Comparison of ENCODE assay signal across 9 cellular contexts in the genomic region with DNA sequence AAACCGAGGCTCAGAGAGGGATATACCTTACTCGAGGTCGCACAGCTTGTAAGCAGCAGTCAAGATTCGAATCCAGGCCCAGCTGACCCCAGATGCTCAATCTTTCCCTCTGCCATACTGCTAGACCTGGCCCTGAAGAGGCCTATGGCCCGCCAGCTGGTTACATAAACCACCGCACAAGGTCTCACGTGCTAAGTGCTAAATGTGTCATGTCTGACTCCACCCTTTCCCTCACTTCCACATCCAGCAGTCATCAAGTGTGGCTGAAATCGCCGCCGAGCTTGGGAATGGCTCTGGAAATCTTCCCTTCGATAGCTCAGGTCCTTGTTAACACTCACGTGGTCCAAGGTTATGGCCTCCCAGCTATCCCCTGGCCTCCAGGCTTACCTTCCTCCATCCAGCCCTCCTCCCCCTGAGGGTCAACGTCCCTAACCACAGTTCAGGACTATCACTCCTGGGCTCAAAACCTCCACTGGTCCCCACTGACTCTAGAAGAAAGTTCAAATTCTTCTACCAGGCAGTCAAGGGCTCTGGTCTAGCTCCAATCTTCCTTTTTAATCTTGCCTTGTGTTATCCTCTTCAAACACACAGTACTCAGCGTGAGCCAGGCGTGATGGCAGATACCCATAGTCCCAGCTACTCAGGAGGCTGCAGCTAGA. TPM values are rescaled to one million over a fixed set of nuclear protein-coding genes. Genes with fewer than 3 reads are reported as not detected.
DNase-seq lines count a peak whose midpoint lies in the region; ATAC-seq and TF ChIP-seq lines count a peak whose summit lies in the region.
"Had no signal": no experiment of that assay in that cellular context is flagged by ENCODE, and none has a peak within 500 bp of the region (broad histone marks: within the 10 kb centered on the region; RNA-seq: fewer than 3 reads in every experiment).

No MANE protein-coding gene starts in this region.

- H3F3A ChIP-seq in neural progenitor cell (ENCODE audit: low read depth): peaks cover 24% of the 10 kb centered on the region

- intact Hi-C loops in esophagus squamous epithelium (cut with DNase I): loop anchor here (5.0 kb wide), 1 partner anchor 34 kb away; no protein-coding TSS in a partner anchor

- ATAC-seq in HG03571 (IDR thresholded peaks at IDR 0.05; ENCODE audit: unreplicated experiment): no peak

- H3K9ac ChIP-seq in BLaER1 treated with 17β-estradiol and CSF1 and Interleukin-3, amounts not matched to agents 10 nM and 100 nM: peak overlapping the region in 5 of 11 experiments; percentile 3 to 99 (median 25); a peak in 2 of 22 replicates
- H3K9ac ChIP-seq in neural progenitor cell: no peak overlapping the region

- TF ChIP-seq CTCF in esophagus squamous epithelium (IDR thresholded peaks at IDR 0.05) (no peak), neural progenitor cell (IDR thresholded peaks at IDR 0.05) (no peak)

- H3K36me3 Mint-ChIP-seq in neural progenitor cell: peaks cover 7% of the 10 kb centered on the region

- H3K9me3 Mint-ChIP-seq in neural progenitor cell: no peaks in the 10 kb centered on the region

- H2AFZ ChIP-seq in neural progenitor cell (replicated peaks): no peak overlapping the region

- H3K27me3 Mint-ChIP-seq in neural progenitor cell (ENCODE audit: insufficient read depth, low read depth): peaks cover 10% of the 10 kb centered on the region

- DNase-seq in RPMI7951 (ENCODE audit: low read depth) (peak; percentile 64), esophagus squamous epithelium (lab: John Stamatoyannopoulos, UW) (no peak), neural progenitor cell (ENCODE audit: low spot score) (no peak), DMS153 (lab: John Stamatoyannopoulos, UW) (no peak), ureter (ENCODE audit: low spot score) (no peak), SJCRH30 (no peak)
- DNase-seq: activated CD8-positive, alpha-beta memory T cell treated with anti-CD3 and anti-CD28 coated beads, Interleukin-2, amount 50 U/mL, for 4 hours had no signal

- no peak for TF ChIP-seq POLR2A in esophagus squamous epithelium (IDR thresholded peaks at IDR 0.05)

- WGBS in esophagus squamous epithelium, 2 donors: 21 to 40% methylated on average over 12 to 14 of the region's 15 CpGs

- H3K79me2 ChIP-seq in neural progenitor cell (ENCODE audit: low read depth): peaks cover 78% of the 10 kb centered on the region

- peak overlapping the region; percentile 73 for H3K27ac Mint-ChIP-seq in neural progenitor cell

- H3K27me3 ChIP-seq in BLaER1 treated with 17β-estradiol and CSF1 and Interleukin-3, amounts not matched to agents 10 nM and 100 nM: no peaks in the 10 kb centered on the region
- H3K27me3 ChIP-seq in esophagus squamous epithelium (no peaks in the 10 kb centered on the region), neural progenitor cell (no peaks in the 10 kb centered on the region), SJCRH30 (no peaks in the 10 kb centered on the region)

- H3K4me3 Mint-ChIP-seq in neural progenitor cell: peak overlapping the region; percentile 11

- H3K27ac ChIP-seq in BLaER1 treated with 17β-estradiol and CSF1 and Interleukin-3, amounts not matched to agents 10 nM and 100 nM: peak overlapping the region in 6 of 11 experiments; percentile 10 to 32 (median 17); a peak in 8 of 22 replicates
- H3K27ac ChIP-seq in esophagus squamous epithelium (peak overlapping the region; percentile 98 to 100 (median 99)), neural progenitor cell (no peak overlapping the region), SJCRH30 (no peak overlapping the region)

- H3K4me3 ChIP-seq in BLaER1 treated with 17β-estradiol and CSF1 and Interleukin-3, amounts not matched to agents 10 nM and 100 nM: no peak overlapping the region
- H3K4me3 ChIP-seq in esophagus squamous epithelium (peak overlapping the region in 2 of 4 donors; percentile 13 to 92), neural progenitor cell (no peak overlapping the region), SJCRH30 (no peak overlapping the region)

- H3K4me1 Mint-ChIP-seq in neural progenitor cell: peaks cover 35% of the 10 kb centered on the region

- peaks cover 56 to 72% (median 66%) of the 10 kb centered on the region in 10 experiments for H3K4me1 ChIP-seq in BLaER1 treated with 17β-estradiol and CSF1 and Interleukin-3, amounts not matched to agents 10 nM and 100 nM
- peaks cover 50 to 94% (median 56%) of the 10 kb centered on the region in 3 donors for H3K4me1 ChIP-seq in esophagus squamous epithelium
- H3K4me1 ChIP-seq in neural progenitor cell: peaks cover 10% of the 10 kb centered on the region
- H3K4me1 ChIP-seq in SJCRH30: no peaks in the 10 kb centered on the region; the same call in 1 of the 2 replicates

- H3K9me3 ChIP-seq in BLaER1 treated with 17β-estradiol and CSF1 and Interleukin-3, amounts not matched to agents 10 nM and 100 nM (replicated peaks in 1 of 11): no peaks in the 10 kb centered on the region
- no peaks in the 10 kb centered on the region for H3K9me3 ChIP-seq in esophagus squamous epithelium
- H3K9me3 ChIP-seq in neural progenitor cell (ENCODE audit: low read depth): no peaks in the 10 kb centered on the region
- no peaks in the 10 kb centered on the region for H3K9me3 ChIP-seq in SJCRH30 (replicated peaks)

- H4K20me1 ChIP-seq in BLaER1 treated with 17β-estradiol and CSF1 and Interleukin-3, amounts not matched to agents 10 nM and 100 nM: peaks cover 31 to 76% (median 59%) of the 10 kb centered on the region in 11 experiments; a peak in 20 of 22 replicates
- H4K20me1 ChIP-seq in neural progenitor cell (ENCODE audit: low read depth): peaks cover 29% of the 10 kb centered on the region

- H3K4me2 ChIP-seq in BLaER1 treated with 17β-estradiol and CSF1 and Interleukin-3, amounts not matched to agents 10 nM and 100 nM: peak overlapping the region; percentile 88 to 96 (median 95); a peak in 20 of 22 replicates
- H3K4me2 ChIP-seq in neural progenitor cell: no peak overlapping the region

- H3K36me3 ChIP-seq in BLaER1 treated with 17β-estradiol and CSF1 and Interleukin-3, amounts not matched to agents 10 nM and 100 nM: peaks cover 0 to 19% (median 7%) of the 10 kb centered on the region in 11 experiments; a peak in 7 of 22 replicates
- H3K36me3 ChIP-seq in esophagus squamous epithelium: no peaks in the 10 kb centered on the region
- no peaks in the 10 kb centered on the region for H3K36me3 ChIP-seq in neural progenitor cell
- no peaks in the 10 kb centered on the region for H3K36me3 ChIP-seq in SJCRH30

RNA-seq across cellular contexts. Expression of a gene that starts 3.5 kb away (rescaled TPM):
- 14.3 and 14.8 TPM in 2 replicates for total RNA-seq in RPMI7951 (2014; rRNA removed; shearing (Covaris generic))
- total RNA-seq in esophagus squamous epithelium (10 to 100 TPM; 13.4 to 35.1 (median 28.5) TPM), neural progenitor cell (ENCODE audit: low replicate concordance) (5.4 and 15.5 TPM in 2 replicates), ureter (65.5 TPM)
- total RNA-seq in SJCRH30 (2014; rRNA removed; shearing (Covaris generic)): 4.7 and 5.3 TPM in 2 replicates

RNA-seq across cellular contexts. Expression of a gene that starts 5.4 kb away (rescaled TPM):
- not detected in 2 replicates for total RNA-seq in RPMI7951 (2014; rRNA removed; shearing (Covaris generic))
- not detected for total RNA-seq in esophagus squamous epithelium
- total RNA-seq in neural progenitor cell (ENCODE audit: low replicate concordance): not detected in 2 replicates
- total RNA-seq in ureter: not detected
- total RNA-seq in SJCRH30 (2014; rRNA removed; shearing (Covaris generic)): not detected in 2 replicates

RNA-seq across cellular contexts. Expression of a gene that starts 8.3 kb away (rescaled TPM):
- 15.4 and 22.3 TPM in 2 replicates for total RNA-seq in RPMI7951 (2014; rRNA removed; shearing (Covaris generic))
- total RNA-seq in esophagus squamous epithelium (10 to 100 TPM; 59.3 to 94.9 (median 78.2) TPM), neural progenitor cell (ENCODE audit: low replicate concordance) (32.7 and 51.4 TPM in 2 replicates), ureter (151 TPM)
- 27.7 and 32.0 TPM in 2 replicates for total RNA-seq in SJCRH30 (2014; rRNA removed; shearing (Covaris generic))

RNA-seq across cellular contexts. Expression of a gene that starts 31.0 kb away (rescaled TPM):
- total RNA-seq in RPMI7951 (2014; rRNA removed; shearing (Covaris generic)): 10.4 and 11.9 TPM in 2 replicates
- total RNA-seq in esophagus squamous epithelium: 1 to 10 TPM; 2.4 to 7.2 (median 4.6) TPM
- 7.4 and 7.5 TPM in 2 replicates for total RNA-seq in neural progenitor cell (ENCODE audit: low replicate concordance)
- 6.8 TPM for total RNA-seq in ureter
- total RNA-seq in SJCRH30 (2014; rRNA removed; shearing (Covaris generic)): 33.3 and 36.9 TPM in 2 replicates

RNA-seq across cellular contexts. Expression of a gene that starts 36.6 kb away (rescaled TPM):
- total RNA-seq in RPMI7951 (2014; rRNA removed; shearing (Covaris generic)): 2.0 and 4.1 TPM in 2 replicates
- 10 to 100 TPM in 1 of 4 donors, 1 to 10 TPM in 3; 2.7 to 18.1 (median 6.1) TPM for total RNA-seq in esophagus squamous epithelium
- 7.6 and 14.9 TPM in 2 replicates for total RNA-seq in neural progenitor cell (ENCODE audit: low replicate concordance)
- total RNA-seq in ureter: 3.5 TPM
- total RNA-seq in SJCRH30 (2014; rRNA removed; shearing (Covaris generic)): 4.0 and 5.0 TPM in 2 replicates

Comparison
In these comparisons a context has a peak if more than half of its experiments do, and no peak if none do; other contexts are left out.
1. H3K27ac ChIP-seq: peak in BLaER1 treated with 17β-estradiol and CSF1 and Interleukin-3, amounts not matched to agents 10 nM and 100 nM (6 of 11) and esophagus squamous epithelium (4 of 4); none in neural progenitor cell (single experiment) and SJCRH30 (single experiment).